ENCODE assay signal across 26 cellular contexts in the genomic region with DNA sequence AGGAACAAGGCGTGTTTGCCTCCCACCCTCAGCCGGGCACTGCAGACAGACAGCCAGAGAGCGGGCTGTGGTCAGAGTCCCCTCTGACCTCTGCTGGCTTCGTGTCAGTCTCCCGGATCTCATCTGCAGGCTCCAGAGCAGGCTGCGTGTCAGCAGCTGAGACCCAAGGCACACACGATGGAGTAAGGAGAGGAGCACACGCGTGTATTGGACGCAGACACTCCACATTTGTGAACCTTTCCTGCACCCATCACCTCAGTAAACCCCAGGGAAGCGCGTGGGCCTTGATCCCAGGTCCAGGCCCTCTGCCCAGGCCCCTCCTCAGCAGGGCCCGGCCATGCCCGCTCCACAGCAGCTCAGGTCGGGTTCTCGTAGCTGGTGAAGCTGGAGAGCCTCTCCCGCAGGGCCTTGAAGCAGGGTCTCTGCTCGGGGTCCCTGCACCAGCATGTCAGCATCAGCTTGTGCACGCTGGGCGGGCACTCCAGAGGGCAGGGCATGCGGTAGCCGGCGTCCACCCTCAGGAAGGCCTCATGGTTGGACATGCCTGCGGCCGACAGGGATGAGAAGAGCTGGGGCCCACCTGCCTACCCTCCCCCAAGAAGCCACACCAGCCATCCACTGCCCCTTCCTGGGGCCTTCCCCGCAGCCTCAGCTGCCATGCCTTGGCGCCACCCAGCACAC. TPM values are rescaled to one million over a fixed set of nuclear protein-coding genes. Genes with fewer than 3 reads are reported as not detected.
DNase-seq lines count a peak whose midpoint lies in the region; FAIRE-seq and TF ChIP-seq lines count a peak whose summit lies in the region.
"Had no signal": no experiment of that assay in that cellular context is flagged by ENCODE, and none has a peak within 500 bp of the region (broad histone marks: within the 10 kb centered on the region; RNA-seq: fewer than 3 reads in every experiment).

No MANE protein-coding gene starts in this region.

- POLR2A ChIA-PET in H1 (lab: Charles Lee; ENCODE audit: partially characterized antibody), result interaction anchor here (0.8 to 7.8 kb wide), 5 partner anchors 7 to 419 kb away, joined by 3 to 59 read pairs (median 4); partner anchors contain the start of gene PPDPF

- H3K4me3 ChIP-seq in H1 (ENCODE audit: extremely low read depth in 1 of 4, insufficient read depth in 2 of 4, low read depth in 3 of 4, low read length in 4 of 4) (no peak overlapping the region), osteoblast (ENCODE audit: insufficient read depth, low read length) (no peak overlapping the region)
- H3K4me3 ChIP-seq: BLaER1 treated with 17β-estradiol and CSF1 and Interleukin-3, amounts not matched to agents 10 nM and 100 nM; breast epithelium; gastrocnemius medialis; stomach had no signal

- peaks cover 3% of the 10 kb centered on the region; the same call in 1 of the 2 replicates for H3K23me2 ChIP-seq in H1 (ENCODE audit: low read depth, low read length)

- TF ChIP-seq CTCF in H1 (IDR thresholded peaks at IDR 0.05; ENCODE audit: control extremely low read depth in 1 of 3, insufficient read depth in 1 of 3, low read depth in 1 of 3, low read length in 3 of 3), result no peak
- no peak for TF ChIP-seq CTCF in osteoblast (IDR thresholded peaks at IDR 0.05; ENCODE audit: extremely low read depth, low read depth, low read length)

- H3K27ac ChIP-seq in H1 (ENCODE audit: low read depth, low read length), result no peak overlapping the region
- H3K27ac ChIP-seq in osteoblast (ENCODE audit: low read depth, low read length), result no peak overlapping the region
- H3K27ac ChIP-seq: BLaER1 treated with 17β-estradiol and CSF1 and Interleukin-3, amounts not matched to agents 10 nM and 100 nM; breast epithelium; gastrocnemius medialis; stomach had no signal

- H3K27me3 Mint-ChIP-seq in activated naive CD4-positive, alpha-beta T cell treated with anti-CD3 and anti-CD28 coated beads, Interleukin-2, amount 10 ng/mL, durations not matched to agents 7 days and 5 days, result peaks cover 29% of the 10 kb centered on the region
- H3K27me3 Mint-ChIP-seq in activated naive CD4-positive, alpha-beta T cell treated with anti-CD3 and anti-CD28 coated beads for 36 hours (ENCODE audit: low read depth), result no peaks in the 10 kb centered on the region
- H3K27me3 Mint-ChIP-seq: activated naive CD8-positive, alpha-beta T cell treated with anti-CD3 and anti-CD28 coated beads, Interleukin-2, amount 50 U/mL, for 24 hours; type B pancreatic cell had no signal

- peak; percentile 20 for DNase-seq in activated naive CD4-positive, alpha-beta T cell treated with anti-CD3 and anti-CD28 coated beads, Interleukin-2, amount 10 ng/mL, durations not matched to agents 7 days and 5 days
- DNase-seq in activated naive CD4-positive, alpha-beta T cell treated with anti-CD3 and anti-CD28 coated beads for 36 hours, result no peak
- DNase-seq in H1 (ENCODE audit: low read depth in 1 of 2, low spot score in 2 of 2), result no peak
- peak; percentile 88 for DNase-seq in osteoblast (ENCODE audit: insufficient read length, low spot score, missing footprints)
- no peak for DNase-seq in NCI-H345 (lab: John Stamatoyannopoulos, UW)
- no peak for DNase-seq in stimulated activated CD4-positive, alpha-beta T cell treated with anti-CD3 and anti-CD28 coated beads, Interleukin-12 subunit alpha, Interleukin-12 subunit beta, amount 100 ng/mL, for 4 hours
- DNase-seq: activated naive CD8-positive, alpha-beta T cell treated with anti-CD3 and anti-CD28 coated beads, Interleukin-2, amount 50 U/mL, for 24 hours; dermis blood vessel endothelial cell; DMS 273 treated with DMSO at 0.1 percent for 48 hours; gastrocnemius medialis; GDM1; NCI-H1048; NCI-H2029 treated with DMSO at 0.1 percent for 48 hours; NCI-H524; stimulated activated CD4-positive, alpha-beta T cell treated with anti-CD3 and anti-CD28 coated beads, Interleukin-2, amount 100 ng/mL, for 48 hours; stomach; T-helper 9 cell had no signal

- TF ChIP-seq RAD21 in H1 (IDR thresholded peaks at IDR 0.05 in 1 of 2, conservative IDR thresholded peaks at IDR 0.05 in 1 of 2; ENCODE audit: low read depth in 2 of 2, low read length in 2 of 2), result no peak

- H3K27me3 ChIP-seq in H1 (replicated peaks in 1 of 4; ENCODE audit: control insufficient read depth in 3 of 4, extremely low read depth in 1 of 4, insufficient read depth in 3 of 4, low read length in 3 of 4) (no peaks in the 10 kb centered on the region), osteoblast (ENCODE audit: insufficient read depth, low read length) (peaks cover 1% of the 10 kb centered on the region)

- H4K5ac ChIP-seq in H1 (ENCODE audit: insufficient read length, low read depth, low read length), result no peak overlapping the region

- H2AFZ ChIP-seq in H1 (ENCODE audit: low read length) (no peak overlapping the region), osteoblast (ENCODE audit: low read length) (no peak overlapping the region)

- no peak for TF ChIP-seq EP300 in H1 (IDR thresholded peaks at IDR 0.05; ENCODE audit: borderline replicate concordance in 1 of 2, low read depth in 2 of 2, low read length in 2 of 2)

- H3K4me2 ChIP-seq in H1 (ENCODE audit: insufficient read depth in 1 of 2, low read depth in 2 of 2, low read length in 2 of 2), result no peak overlapping the region
- no peak overlapping the region for H3K4me2 ChIP-seq in osteoblast (ENCODE audit: insufficient read depth, low read length)
- H3K4me2 ChIP-seq: BLaER1 treated with 17β-estradiol and CSF1 and Interleukin-3, amounts not matched to agents 10 nM and 100 nM had no signal

- peak overlapping the region; percentile 66; the same call in 1 of the 2 replicates for H2BK5ac ChIP-seq in H1 (ENCODE audit: low read depth, low read length)

- no peak overlapping the region for H3K4ac ChIP-seq in H1 (replicated peaks; ENCODE audit: insufficient read length, low read depth, low read length)

- peaks cover 4% of the 10 kb centered on the region for H3K36me3 Mint-ChIP-seq in activated naive CD4-positive, alpha-beta T cell treated with anti-CD3 and anti-CD28 coated beads, Interleukin-2, amount 10 ng/mL, durations not matched to agents 7 days and 5 days
- peaks cover 2% of the 10 kb centered on the region for H3K36me3 Mint-ChIP-seq in activated naive CD4-positive, alpha-beta T cell treated with anti-CD3 and anti-CD28 coated beads for 36 hours (ENCODE audit: low read depth)
- H3K36me3 Mint-ChIP-seq: type B pancreatic cell had no signal

- no peak overlapping the region for H3K23ac ChIP-seq in H1 (ENCODE audit: insufficient read length)

- H3K4me3 Mint-ChIP-seq in activated naive CD4-positive, alpha-beta T cell treated with anti-CD3 and anti-CD28 coated beads, Interleukin-2, amount 10 ng/mL, durations not matched to agents 7 days and 5 days, result no peak overlapping the region
- no peak overlapping the region for H3K4me3 Mint-ChIP-seq in activated naive CD4-positive, alpha-beta T cell treated with anti-CD3 and anti-CD28 coated beads for 36 hours
- H3K4me3 Mint-ChIP-seq: activated naive CD8-positive, alpha-beta T cell treated with anti-CD3 and anti-CD28 coated beads, Interleukin-2, amount 50 U/mL, for 24 hours; type B pancreatic cell had no signal

- TF ChIP-seq POLR2A in H1 (IDR thresholded peaks at IDR 0.05; ENCODE audit: control extremely low read depth in 1 of 2, low read depth in 2 of 2, low read length in 2 of 2), result no peak

- peaks cover 6% of the 10 kb centered on the region for H3K4me1 Mint-ChIP-seq in activated naive CD4-positive, alpha-beta T cell treated with anti-CD3 and anti-CD28 coated beads, Interleukin-2, amount 10 ng/mL, durations not matched to agents 7 days and 5 days
- H3K4me1 Mint-ChIP-seq in activated naive CD4-positive, alpha-beta T cell treated with anti-CD3 and anti-CD28 coated beads for 36 hours (ENCODE audit: low read depth), result peaks cover 4% of the 10 kb centered on the region

- no peak overlapping the region for H2BK20ac ChIP-seq in H1 (ENCODE audit: low read length)

- H3K4me1 ChIP-seq in H1 (replicated peaks in 1 of 4; ENCODE audit: control insufficient read depth in 3 of 4, insufficient read depth in 4 of 4, low read length in 3 of 4), result peaks cover 0 to 8% (median 0%) of the 10 kb centered on the region in 4 experiments; a peak in 1 of 7 replicates
- no peaks in the 10 kb centered on the region for H3K4me1 ChIP-seq in osteoblast (ENCODE audit: insufficient read depth, low read length)
- H3K4me1 ChIP-seq: gastrocnemius medialis had no signal

- H3K18ac ChIP-seq in H1 (ENCODE audit: extremely low read depth, low read length), result no peak overlapping the region

- intact Hi-C loops in activated naive CD4-positive, alpha-beta T cell treated with anti-CD3 and anti-CD28 coated beads for 36 hours (cut with micrococcal nuclease), result no loop called here

- peaks cover 0 to 3% of the 10 kb centered on the region in 2 experiments for H4K20me1 ChIP-seq in H1 (replicated peaks in 1 of 2; ENCODE audit: control insufficient read depth in 1 of 2, insufficient read depth in 2 of 2, low read length in 2 of 2)
- peaks cover 8% of the 10 kb centered on the region for H4K20me1 ChIP-seq in osteoblast (ENCODE audit: insufficient read depth, low read length)

- H3K36me3 ChIP-seq in H1 (ENCODE audit: control insufficient read depth in 2 of 4, insufficient read depth in 4 of 4, low read length in 3 of 4), result no peaks in the 10 kb centered on the region
- H3K36me3 ChIP-seq in osteoblast (ENCODE audit: insufficient read depth, low read length), result no peaks in the 10 kb centered on the region
- H3K36me3 ChIP-seq: BLaER1 treated with 17β-estradiol and CSF1 and Interleukin-3, amounts not matched to agents 10 nM and 100 nM; breast epithelium; gastrocnemius medialis; stomach had no signal

- H3K9me3 ChIP-seq in H1 (ENCODE audit: insufficient read depth in 2 of 2, low read depth in 1 of 2, low read length in 1 of 2) (no peaks in the 10 kb centered on the region), osteoblast (ENCODE audit: low read depth, low read length) (no peaks in the 10 kb centered on the region)
- H3K9me3 ChIP-seq: BLaER1 treated with 17β-estradiol and CSF1 and Interleukin-3, amounts not matched to agents 10 nM and 100 nM; breast epithelium; gastrocnemius medialis; stomach had no signal

- no peak overlapping the region for H2BK15ac ChIP-seq in H1 (ENCODE audit: low read length)

- no peaks in the 10 kb centered on the region for H3K9me3 Mint-ChIP-seq in activated naive CD4-positive, alpha-beta T cell treated with anti-CD3 and anti-CD28 coated beads, Interleukin-2, amount 10 ng/mL, durations not matched to agents 7 days and 5 days
- no peaks in the 10 kb centered on the region for H3K9me3 Mint-ChIP-seq in activated naive CD4-positive, alpha-beta T cell treated with anti-CD3 and anti-CD28 coated beads for 36 hours
- H3K9me3 Mint-ChIP-seq: activated naive CD8-positive, alpha-beta T cell treated with anti-CD3 and anti-CD28 coated beads, Interleukin-2, amount 50 U/mL, for 24 hours; type B pancreatic cell had no signal

- no peaks in the 10 kb centered on the region; the same call in 1 of the 2 replicates for H3K79me1 ChIP-seq in H1 (ENCODE audit: low read depth, low read length)

- H3K79me2 ChIP-seq in H1 (ENCODE audit: control insufficient read depth in 1 of 2, insufficient read depth in 2 of 2, low read length in 2 of 2) (no peaks in the 10 kb centered on the region), osteoblast (ENCODE audit: insufficient read depth, low read length) (no peaks in the 10 kb centered on the region)

- H3K9ac ChIP-seq in H1 (replicated peaks in 1 of 4; ENCODE audit: extremely low read depth in 1 of 4, low read depth in 3 of 4, low read length in 3 of 4), result no peak overlapping the region
- H3K9ac ChIP-seq: BLaER1 treated with 17β-estradiol and CSF1 and Interleukin-3, amounts not matched to agents 10 nM and 100 nM had no signal

- H2BK12ac ChIP-seq in H1 (ENCODE audit: low read depth, low read length), result no peak overlapping the region; the same call in 1 of the 2 replicates

- no peak for FAIRE-seq in H1 (lab: Jason Lieb, UNC)
- FAIRE-seq: A204.1 had no signal

- H2AK5ac ChIP-seq in H1 (ENCODE audit: low read depth, low read length), result no peak overlapping the region; the same call in 1 of the 2 replicates

- peak overlapping the region; percentile 11; the same call in 1 of the 2 replicates for H4K8ac ChIP-seq in H1 (ENCODE audit: extremely low read depth, insufficient read depth, low read length)

- CTCF ChIA-PET in activated naive CD4-positive, alpha-beta T cell treated with anti-CD3 and anti-CD28 coated beads, Interleukin-2, amount 10 ng/mL, durations not matched to agents 7 days and 5 days (lab: Charles Lee), result interaction anchor here (1.6 kb wide), 1 partner anchor 9 kb away, joined by 6 read pairs; no protein-coding TSS in a partner anchor
- CTCF ChIA-PET in activated naive CD4-positive, alpha-beta T cell treated with anti-CD3 and anti-CD28 coated beads for 36 hours (lab: Charles Lee), result interaction anchor here (0.9 to 1.0 kb wide), 2 partner anchors 9 kb away, joined by 4 read pairs; no protein-coding TSS in a partner anchor
- CTCF ChIA-PET in H1 (lab: Charles Lee; ENCODE audit: partially characterized antibody), result interaction anchor here (0.8 to 2.1 kb wide), 10 partner anchors 9 to 219 kb away, joined by 3 to 8 read pairs (median 4); partner anchors contain the start of genes HELZ2 and PTK6

- no peak overlapping the region for H3K14ac ChIP-seq in H1 (ENCODE audit: insufficient read length)

- H2BK120ac ChIP-seq in H1 (replicated peaks; ENCODE audit: low read depth, low read length), result no peak overlapping the region

- 87% methylated on average over 24 of the region's 27 CpGs; no CpG with 5 or more reads in 1 of the 2 experiments for WGBS in H1 (ENCODE audit: extremely low coverage in 1 of 2, insufficient coverage in 1 of 2, insufficient read length in 1 of 2, insufficient replicate concordance in 2 of 2, low coverage in 1 of 2, low lambda C conversion rate in 2 of 2, missing lambda C conversion rate in 1 of 2), 2 experiments

- H3K27ac Mint-ChIP-seq in activated naive CD4-positive, alpha-beta T cell treated with anti-CD3 and anti-CD28 coated beads, Interleukin-2, amount 10 ng/mL, durations not matched to agents 7 days and 5 days, result peak overlapping the region; percentile 52
- H3K27ac Mint-ChIP-seq in activated naive CD4-positive, alpha-beta T cell treated with anti-CD3 and anti-CD28 coated beads for 36 hours, result no peak overlapping the region
- H3K27ac Mint-ChIP-seq: activated naive CD8-positive, alpha-beta T cell treated with anti-CD3 and anti-CD28 coated beads, Interleukin-2, amount 50 U/mL, for 24 hours; type B pancreatic cell had no signal

- no peak overlapping the region for H4K91ac ChIP-seq in H1 (replicated peaks; ENCODE audit: insufficient read length, low read length)

- H3K56ac ChIP-seq in H1 (replicated peaks; ENCODE audit: insufficient read length, low read depth, low read length), result no peak overlapping the region

RNA-seq across cellular contexts. Expression of gene PTK6, which starts 7.9 kb away (rescaled TPM):
- total RNA-seq in activated naive CD4-positive, alpha-beta T cell treated with anti-CD3 and anti-CD28 coated beads for 36 hours, result under 1 TPM; 0.35 to 0.38 TPM
- 0.17 and 0.19 TPM in 2 replicates for total RNA-seq in H1 (2021; fragmentation: NEBNext Ultra II Directional; extraction: Animal tissue kit (Norgen Biotek cat#: 25700))
- 0.12 and 0.30 TPM in 2 replicates for polyA plus RNA-seq in H1 (2011; rRNA removed)
- 0.27 TPM for polyA plus RNA-seq in H1 (2011; cell fraction: cytosol; rRNA removed)
- polyA plus RNA-seq in H1 (2011; cell fraction: nucleus; rRNA removed), result 0.67 TPM
- 0.32 to 0.41 TPM (median 0.40 TPM) in 4 replicates for polyA plus RNA-seq in H1 (2012, experiment 1 of 2)
- polyA plus RNA-seq in H1 (2012, experiment 2 of 2), result 0.25 TPM
- polyA plus RNA-seq in H1 (2013, experiment 1 of 2), result 0.08 TPM
- polyA plus RNA-seq in H1 (2013, experiment 2 of 2), result 0.07 TPM
- polyA minus RNA-seq in H1 (2011; rRNA and poly(A)+ RNA removed), result 0.12 TPM in 1 of 2 replicates, not detected in the other
- 0.37 TPM for polyA minus RNA-seq in H1 (2011; cell fraction: cytosol; rRNA and poly(A)+ RNA removed)
- 0.20 TPM for polyA minus RNA-seq in H1 (2011; cell fraction: nucleus; rRNA and poly(A)+ RNA removed)
- under 0.01 TPM in 1 of 2 replicates, not detected in the other for total RNA-seq in osteoblast
- total RNA-seq: epithelial cell of proximal tubule, SK-MEL-5 had no signal

RNA-seq across cellular contexts. Expression of gene PPDPF, which starts 8.8 kb away (rescaled TPM):
- total RNA-seq in activated naive CD4-positive, alpha-beta T cell treated with anti-CD3 and anti-CD28 coated beads for 36 hours, result 100 to 1,000 TPM; 189 to 194 TPM
- 125 and 138 TPM in 2 replicates for total RNA-seq in H1 (2021; fragmentation: NEBNext Ultra II Directional; extraction: Animal tissue kit (Norgen Biotek cat#: 25700))
- 30.5 and 49.9 TPM in 2 replicates for polyA plus RNA-seq in H1 (2011; rRNA removed)
- 13.6 TPM for polyA plus RNA-seq in H1 (2011; cell fraction: cytosol; rRNA removed)
- 40.2 TPM for polyA plus RNA-seq in H1 (2011; cell fraction: nucleus; rRNA removed)
- polyA plus RNA-seq in H1 (2012, experiment 1 of 2), result 38.8 to 127 TPM (median 112 TPM) in 4 replicates
- polyA plus RNA-seq in H1 (2012, experiment 2 of 2), result 66.7 TPM
- 147 TPM for polyA plus RNA-seq in H1 (2013, experiment 1 of 2)
- polyA plus RNA-seq in H1 (2013, experiment 2 of 2), result 151 TPM
- 2.8 and 4.9 TPM in 2 replicates for polyA minus RNA-seq in H1 (2011; rRNA and poly(A)+ RNA removed)
- polyA minus RNA-seq in H1 (2011; cell fraction: cytosol; rRNA and poly(A)+ RNA removed), result 109 TPM
- 58.7 TPM for polyA minus RNA-seq in H1 (2011; cell fraction: nucleus; rRNA and poly(A)+ RNA removed)
- total RNA-seq in osteoblast, result 52.2 and 85.4 TPM in 2 replicates

RNA-seq across cellular contexts. Expression of gene SRMS, which starts 18.2 kb away (rescaled TPM):
- total RNA-seq in activated naive CD4-positive, alpha-beta T cell treated with anti-CD3 and anti-CD28 coated beads for 36 hours, result not detected
- total RNA-seq in H1 (2021; fragmentation: NEBNext Ultra II Directional; extraction: Animal tissue kit (Norgen Biotek cat#: 25700)), result 0.29 and 0.76 TPM in 2 replicates
- polyA plus RNA-seq in H1 (2011; rRNA removed), result 0.39 and 0.66 TPM in 2 replicates
- 0.36 TPM for polyA plus RNA-seq in H1 (2011; cell fraction: cytosol; rRNA removed)
- polyA plus RNA-seq in H1 (2011; cell fraction: nucleus; rRNA removed), result 2.9 TPM
- polyA plus RNA-seq in H1 (2012, experiment 1 of 2), result 0.23 to 0.46 TPM (median 0.39 TPM) in 4 replicates
- 0.10 TPM for polyA plus RNA-seq in H1 (2012, experiment 2 of 2)
- 0.28 TPM for polyA plus RNA-seq in H1 (2013, experiment 1 of 2)
- 0.15 TPM for polyA plus RNA-seq in H1 (2013, experiment 2 of 2)
- polyA minus RNA-seq in H1 (2011; rRNA and poly(A)+ RNA removed), result 0.10 TPM in 1 of 2 replicates, not detected in the other
- not detected for polyA minus RNA-seq in H1 (2011; cell fraction: cytosol; rRNA and poly(A)+ RNA removed)
- 0.50 TPM for polyA minus RNA-seq in H1 (2011; cell fraction: nucleus; rRNA and poly(A)+ RNA removed)
- not detected in 2 replicates for total RNA-seq in osteoblast
- total RNA-seq: activated CD8-positive, alpha-beta memory T cell treated with anti-CD3 and anti-CD28 coated beads for 36 hours; dermis blood vessel endothelial cell; epithelial cell of proximal tubule; gastrocnemius medialis; liver; osteocyte; SK-MEL-5 had no signal
- polyA plus RNA-seq: liver had no signal

RNA-seq across cellular contexts. Expression of gene FNDC11, which starts 24.6 kb away (rescaled TPM):
- under 1 TPM in 1 of 2 experiments, not detected in 1; 0.10 TPM for total RNA-seq in activated naive CD4-positive, alpha-beta T cell treated with anti-CD3 and anti-CD28 coated beads for 36 hours
- total RNA-seq in H1 (2021; fragmentation: NEBNext Ultra II Directional; extraction: Animal tissue kit (Norgen Biotek cat#: 25700)), result 2.5 and 2.6 TPM in 2 replicates
- 8.8 and 13.5 TPM in 2 replicates for polyA plus RNA-seq in H1 (2011; rRNA removed)
- 9.1 TPM for polyA plus RNA-seq in H1 (2011; cell fraction: cytosol; rRNA removed)
- 17.7 TPM for polyA plus RNA-seq in H1 (2011; cell fraction: nucleus; rRNA removed)
- polyA plus RNA-seq in H1 (2012, experiment 1 of 2), result 2.1 to 3.9 TPM (median 3.5 TPM) in 4 replicates
- 3.5 TPM for polyA plus RNA-seq in H1 (2012, experiment 2 of 2)
- polyA plus RNA-seq in H1 (2013, experiment 1 of 2), result 3.0 TPM
- polyA plus RNA-seq in H1 (2013, experiment 2 of 2), result 2.8 TPM
- 2.3 and 2.5 TPM in 2 replicates for polyA minus RNA-seq in H1 (2011; rRNA and poly(A)+ RNA removed)
- polyA minus RNA-seq in H1 (2011; cell fraction: cytosol; rRNA and poly(A)+ RNA removed), result 4.5 TPM
- polyA minus RNA-seq in H1 (2011; cell fraction: nucleus; rRNA and poly(A)+ RNA removed), result 7.0 TPM
- total RNA-seq in osteoblast, result under 0.01 TPM in 1 of 2 replicates, not detected in the other
- total RNA-seq: SK-MEL-5 had no signal

RNA-seq across cellular contexts. Expression of gene EEF1A2, which starts 30.4 kb away (rescaled TPM):
- total RNA-seq in activated naive CD4-positive, alpha-beta T cell treated with anti-CD3 and anti-CD28 coated beads for 36 hours, result under 1 TPM in 1 of 2 experiments, not detected in 1; 0.12 TPM
- total RNA-seq in H1 (2021; fragmentation: NEBNext Ultra II Directional; extraction: Animal tissue kit (Norgen Biotek cat#: 25700)), result 25.8 and 27.9 TPM in 2 replicates
- polyA plus RNA-seq in H1 (2011; rRNA removed), result 7.4 and 17.5 TPM in 2 replicates
- 15.5 TPM for polyA plus RNA-seq in H1 (2011; cell fraction: cytosol; rRNA removed)
- polyA plus RNA-seq in H1 (2011; cell fraction: nucleus; rRNA removed), result 33.5 TPM
- 25.2 to 45.3 TPM (median 39.3 TPM) in 4 replicates for polyA plus RNA-seq in H1 (2012, experiment 1 of 2)
- 22.6 TPM for polyA plus RNA-seq in H1 (2012, experiment 2 of 2)
- 26.8 TPM for polyA plus RNA-seq in H1 (2013, experiment 1 of 2)
- 25.5 TPM for polyA plus RNA-seq in H1 (2013, experiment 2 of 2)
- 6.0 and 11.9 TPM in 2 replicates for polyA minus RNA-seq in H1 (2011; rRNA and poly(A)+ RNA removed)
- 20.6 TPM for polyA minus RNA-seq in H1 (2011; cell fraction: cytosol; rRNA and poly(A)+ RNA removed)
- 13.6 TPM for polyA minus RNA-seq in H1 (2011; cell fraction: nucleus; rRNA and poly(A)+ RNA removed)
- not detected in 2 replicates for total RNA-seq in osteoblast

Comparison
In these comparisons a context has a peak if more than half of its experiments do, and no peak if none do; other contexts are left out.
1. DNase-seq: peak in activated naive CD4-positive, alpha-beta T cell treated with anti-CD3 and anti-CD28 coated beads, Interleukin-2, amount 10 ng/mL, durations not matched to agents 7 days and 5 days (single experiment) and osteoblast (single experiment); none in activated naive CD4-positive, alpha-beta T cell treated with anti-CD3 and anti-CD28 coated beads for 36 hours (single experiment), H1 (0 of 2), NCI-H345 (single experiment) and stimulated activated CD4-positive, alpha-beta T cell treated with anti-CD3 and anti-CD28 coated beads, Interleukin-12 subunit alpha, Interleukin-12 subunit beta, amount 100 ng/mL, for 4 hours (single experiment).